In the genomic region with DNA sequence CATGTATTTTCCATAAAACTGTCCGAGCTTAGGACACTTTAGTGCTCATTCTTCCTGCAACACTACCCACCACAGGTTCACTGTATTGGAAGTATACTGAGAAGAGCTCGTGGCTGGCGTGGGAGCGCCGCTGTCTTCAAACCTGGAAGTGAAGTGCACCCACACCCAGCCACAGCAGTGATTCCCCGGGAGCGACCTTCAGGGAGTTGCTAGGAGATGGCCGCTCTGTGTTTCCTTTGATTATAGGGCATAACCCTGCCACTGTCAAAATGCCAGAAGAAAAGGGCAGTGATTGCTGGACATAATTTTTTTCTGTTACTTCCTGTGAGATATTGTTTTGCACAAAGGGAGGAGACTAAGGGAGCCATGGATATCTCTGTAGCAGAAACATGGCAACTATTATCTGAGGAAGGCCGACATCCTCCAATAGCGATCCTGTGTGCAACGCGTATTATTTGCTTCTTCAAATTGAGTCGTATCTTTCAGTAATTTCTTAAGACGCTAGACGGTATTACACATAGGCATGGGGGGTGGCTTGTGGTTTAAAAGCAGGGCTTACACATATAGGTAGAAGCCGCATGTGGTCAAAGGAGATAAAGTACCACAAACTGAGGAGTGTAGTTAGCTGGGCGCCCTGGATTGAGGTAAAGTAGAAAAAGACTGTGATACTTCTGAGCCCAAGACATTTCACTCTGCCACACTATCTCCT, we compare ENCODE assay signal across 14 cellular contexts.
DNase-seq lines count a peak whose midpoint lies in the region; ATAC-seq and TF ChIP-seq lines count a peak whose summit lies in the region.
"Had no signal": no experiment of that assay in that cellular context is flagged by ENCODE, and none has a peak within 500 bp of the region (broad histone marks: within the 10 kb centered on the region; RNA-seq: fewer than 3 reads in every experiment).

No MANE protein-coding gene starts in this region.

- TF ChIP-seq CTCF in tibial artery (IDR thresholded peaks at IDR 0.05) = no peak

- no peaks in the 10 kb centered on the region for H3K36me3 ChIP-seq in tibial artery

- H3K4me1 ChIP-seq in tibial artery = peaks cover 0 to 87% (median 37%) of the 10 kb centered on the region in 4 donors
- H3K4me1 ChIP-seq: foreskin keratinocyte had no signal

- peak overlapping the region; percentile 84 to 89 for H3K27ac ChIP-seq in tibial artery
- H3K27ac ChIP-seq: A549, foreskin keratinocyte had no signal

- DNase-seq in NCI-H1417 (lab: John Stamatoyannopoulos, UW) = peak in 2 of 3 experiments; percentile 29 to 36
- DNase-seq in NCI-H1417 treated with DMSO at 0.1 percent for 48 hours (lab: John Stamatoyannopoulos, UW) = no peak
- DNase-seq in dermis blood vessel endothelial cell = peak; percentile 93
- DNase-seq in left colon = no peak
- no peak for DNase-seq in tibial artery
- DNase-seq in activated CD4-positive, alpha-beta T cell treated with anti-CD3 and anti-CD28 coated beads, Interleukin-2, amount 50 U/mL, for 48 hours = no peak
- DNase-seq in glomerular visceral epithelial cell (ENCODE audit: extremely low spot score) = no peak
- DNase-seq: activated effector memory CD4-positive, alpha-beta T cell treated with anti-CD3 and anti-CD28 coated beads, Interleukin-2, amount 50 U/mL, for 16 hours; effector CD4-positive, alpha-beta T cell; islet precursor cell; stimulated activated naive CD8-positive, alpha-beta T cell treated with anti-CD3 and anti-CD28 coated beads, Interleukin-15, Interleukin-2, amounts not matched to agents 100 U/mL and 50 U/mL, for 24 hours had no signal

- ATAC-seq in left colon (peak; percentile 49), HG02885 (IDR thresholded peaks at IDR 0.05; ENCODE audit: poor library complexity, unreplicated experiment) (no peak)
- ATAC-seq: A549; stimulated activated naive CD8-positive, alpha-beta T cell treated with anti-CD3 and anti-CD28 coated beads, Interleukin-15, Interleukin-2, amounts not matched to agents 100 U/mL and 50 U/mL, for 24 hours had no signal

- no peak overlapping the region for H3K4me3 ChIP-seq in tibial artery
- H3K4me3 ChIP-seq: A549 had no signal

- intact Hi-C loops in left colon (cut with DNase I, micrococcal nuclease) (no loop called here), tibial artery (cut with DNase I; ENCODE audit: low total_unique reads) (no loop called here)

- no peaks in the 10 kb centered on the region for H3K27me3 ChIP-seq in tibial artery
- H3K27me3 ChIP-seq: foreskin keratinocyte had no signal

- no peaks in the 10 kb centered on the region for H3K9me3 ChIP-seq in tibial artery
- H3K9me3 ChIP-seq: A549 had no signal

Comparison
In these comparisons a context has a peak if more than half of its experiments do, and no peak if none do; other contexts are left out.
1. DNase-seq: peak in NCI-H1417 (2 of 3) and dermis blood vessel endothelial cell (single experiment); none in NCI-H1417 treated with DMSO at 0.1 percent for 48 hours (single experiment), left colon (0 of 2), tibial artery (0 of 2), activated CD4-positive, alpha-beta T cell treated with anti-CD3 and anti-CD28 coated beads, Interleukin-2, amount 50 U/mL, for 48 hours (0 of 2) and glomerular visceral epithelial cell (single experiment).